Comparison of ENCODE assay signal across 8 cellular contexts in the genomic region with DNA sequence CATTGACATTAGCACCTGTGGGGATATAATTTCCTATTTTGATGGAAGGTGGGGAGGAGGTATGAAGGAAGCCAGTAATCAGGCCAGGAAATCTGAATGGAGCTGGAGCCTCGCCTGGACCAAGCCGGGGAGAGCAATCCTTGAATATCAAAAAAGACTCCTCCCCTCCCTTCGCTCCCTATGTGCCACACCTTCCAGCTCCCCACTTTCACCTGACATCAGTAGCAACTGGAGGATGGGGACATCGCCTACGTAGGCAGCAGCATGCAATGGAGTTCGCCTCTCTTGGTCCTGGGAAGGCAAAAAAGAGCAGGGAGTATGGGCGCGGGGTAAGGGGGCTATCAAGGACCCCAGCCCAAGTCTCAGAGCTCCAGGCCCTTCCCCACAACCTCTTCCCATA. TPM values are rescaled to one million over a fixed set of nuclear protein-coding genes. Genes with fewer than 3 reads are reported as not detected.
DNase-seq lines count a peak whose midpoint lies in the region; FAIRE-seq and TF ChIP-seq lines count a peak whose summit lies in the region.

No MANE protein-coding gene starts in this region.

- BruUV-seq in Caco-2 (replicated peaks; lab: Mats Ljungman, UMichigan), result no TSS peak

- H3K9me3 ChIP-seq in Caco-2 (no peaks in the 10 kb centered on the region), Peyer's patch (no peaks in the 10 kb centered on the region), esophagus muscularis mucosa (no peaks in the 10 kb centered on the region)

- CTCF ChIA-PET in Caco-2 (lab: Charles Lee), result interaction anchor here (2.9 kb wide), 1 partner anchor 36 kb away, joined by 20 read pairs; the partner anchor contains the start of gene RNF41

- intact Hi-C loops in Caco-2 (cut with micrococcal nuclease; ENCODE audit: unreplicated experiment) (loop anchor here (2.0 to 5.0 kb wide), 2 partner anchors 26 to 35 kb away; partner anchors contain the start of genes NABP2, RNF41 and SLC39A5), esophagus muscularis mucosa (cut with DNase I) (loop anchor here (5.0 kb wide), 1 partner anchor 60 kb away; no protein-coding TSS in a partner anchor)

- DNase-seq in Caco-2 (no peak), Peyer's patch (no peak), esophagus muscularis mucosa (ENCODE audit: extremely low spot score) (no peak), progenitor cell of endocrine pancreas (ENCODE audit: low spot score, unreplicated experiment) (no peak), H54 (ENCODE audit: insufficient read length, low spot score) (no peak), mucosa of gallbladder (ENCODE audit: low spot score) (no peak), superior temporal gyrus (ENCODE audit: extremely low spot score) (no peak), NCI-H1694 (lab: John Stamatoyannopoulos, UW) (no peak)

- H3K4me3 ChIP-seq in Caco-2 (ENCODE audit: low read depth, low read length) (peak overlapping the region; percentile 72; the same call in 1 of the 2 replicates), Peyer's patch (peak overlapping the region; percentile 72 to 98 (median 86)), esophagus muscularis mucosa (peak overlapping the region; percentile 81 to 93 (median 93))

- H3K27me3 ChIP-seq in Caco-2 (replicated peaks; ENCODE audit: control insufficient read depth, insufficient read depth, low read length), result no peaks in the 10 kb centered on the region
- H3K27me3 ChIP-seq in Peyer's patch, result no peaks in the 10 kb centered on the region
- H3K27me3 ChIP-seq in esophagus muscularis mucosa, result no peaks in the 10 kb centered on the region

- H3K36me3 ChIP-seq in Caco-2 (ENCODE audit: control insufficient read depth, insufficient read depth, low read length), result peaks cover 5% of the 10 kb centered on the region
- H3K36me3 ChIP-seq in Peyer's patch, result peaks cover 0 to 38% (median 0%) of the 10 kb centered on the region in 3 donors
- H3K36me3 ChIP-seq in esophagus muscularis mucosa, result peaks cover 28 to 44% (median 41%) of the 10 kb centered on the region in 4 donors

- no peak for TF ChIP-seq EP300 in esophagus muscularis mucosa (IDR thresholded peaks at IDR 0.05)

- H3K4me1 Mint-ChIP-seq in Caco-2 (ENCODE audit: low read depth, unreplicated experiment) (peaks cover 27% of the 10 kb centered on the region), progenitor cell of endocrine pancreas (ENCODE audit: low read depth) (peaks cover 14% of the 10 kb centered on the region)

- H3K4me3 Mint-ChIP-seq in Caco-2 (ENCODE audit: unreplicated experiment), result peak overlapping the region; percentile 74
- H3K4me3 Mint-ChIP-seq in progenitor cell of endocrine pancreas (ENCODE audit: low read depth), result peak overlapping the region; percentile 93

- H3K4me1 ChIP-seq in Caco-2 (peaks cover 32% of the 10 kb centered on the region), Peyer's patch (peaks cover 0 to 22% (median 3%) of the 10 kb centered on the region in 4 donors), esophagus muscularis mucosa (peaks cover 21 to 33% (median 30%) of the 10 kb centered on the region in 4 donors)

- FAIRE-seq in H54 (lab: Jason Lieb, UNC), result no peak

- no peak for TF ChIP-seq POLR2A in Peyer's patch (IDR thresholded peaks at IDR 0.05)
- no peak for TF ChIP-seq POLR2A in esophagus muscularis mucosa (IDR thresholded peaks at IDR 0.05; ENCODE audit: low read depth)
- TF ChIP-seq POLR2A in H54 (IDR thresholded peaks at IDR 0.05; ENCODE audit: low read depth, low read length), result no peak

- 54% methylated on average over 6 of the region's 8 CpGs for WGBS in esophagus muscularis mucosa

- H3K27ac Mint-ChIP-seq in Caco-2 (ENCODE audit: unreplicated experiment), result no peak overlapping the region
- H3K27ac Mint-ChIP-seq in progenitor cell of endocrine pancreas, result peak overlapping the region; percentile 94

- peak overlapping the region in 1 of 4 donors; percentile 92 for H3K27ac ChIP-seq in Peyer's patch
- H3K27ac ChIP-seq in esophagus muscularis mucosa (replicated peaks in 1 of 4), result peak overlapping the region; percentile 91 to 94 (median 93)

- POLR2A ChIA-PET in Caco-2 (lab: Charles Lee), result interaction anchor here (0.6 to 1.6 kb wide), 2 partner anchors 17 to 129 kb away, joined by 3 to 6 read pairs; no protein-coding TSS in a partner anchor

- H3K9me3 Mint-ChIP-seq in Caco-2 (ENCODE audit: unreplicated experiment) (peaks cover 6% of the 10 kb centered on the region), progenitor cell of endocrine pancreas (ENCODE audit: low read depth) (no peaks in the 10 kb centered on the region)

- H3K36me3 Mint-ChIP-seq in Caco-2 (ENCODE audit: insufficient read depth, unreplicated experiment) (peaks cover 47% of the 10 kb centered on the region), progenitor cell of endocrine pancreas (ENCODE audit: insufficient read depth) (peaks cover 18% of the 10 kb centered on the region)

- H3K27me3 Mint-ChIP-seq in Caco-2 (ENCODE audit: insufficient read depth, unreplicated experiment) (no peaks in the 10 kb centered on the region), progenitor cell of endocrine pancreas (peaks cover 5% of the 10 kb centered on the region)

- TF ChIP-seq CTCF in Caco-2 (IDR thresholded peaks at IDR 0.05; ENCODE audit: insufficient read depth in 1 of 2, low read depth in 1 of 2, low read length in 1 of 2, severe bottlenecking in 1 of 2, unreplicated experiment in 1 of 2) (no peak), Peyer's patch (IDR thresholded peaks at IDR 0.05) (no peak), esophagus muscularis mucosa (IDR thresholded peaks at IDR 0.05) (no peak), progenitor cell of endocrine pancreas (IDR thresholded peaks at IDR 0.05; ENCODE audit: unreplicated experiment) (no peak)

RNA-seq across cellular contexts. Expression of gene ANKRD52, which starts 1.1 kb away (rescaled TPM):
- 34.6 and 46.3 TPM in 2 replicates for total RNA-seq in Caco-2 (2022)
- total RNA-seq in Peyer's patch, result 10 to 100 TPM; 30.5 to 48.7 (median 36.6) TPM
- 10 to 100 TPM; 13.8 to 31.5 (median 19.6) TPM for total RNA-seq in esophagus muscularis mucosa
- total RNA-seq in progenitor cell of endocrine pancreas, result 60.3 and 64.3 TPM in 2 replicates
- 64.6 TPM for total RNA-seq in mucosa of gallbladder

RNA-seq across cellular contexts. Expression of gene COQ10A, which starts 9.7 kb away (rescaled TPM):
- total RNA-seq in Caco-2 (2022) (16.7 and 18.4 TPM in 2 replicates), Peyer's patch (10 to 100 TPM in 2 of 4 donors, 1 to 10 TPM in 2; 9.1 to 14.8 (median 11.8) TPM), esophagus muscularis mucosa (10 to 100 TPM; 12.4 to 22.8 (median 15.7) TPM), progenitor cell of endocrine pancreas (23.6 and 24.6 TPM in 2 replicates), mucosa of gallbladder (10.7 TPM)

RNA-seq across cellular contexts. Expression of gene SLC39A5, which starts 27.2 kb away (rescaled TPM):
- total RNA-seq in Caco-2 (2022), result 83.1 and 110 TPM in 2 replicates
- total RNA-seq in Peyer's patch, result 100 to 1,000 TPM in 3 of 4 donors, 10 to 100 TPM in 1; 96.6 to 950 (median 626) TPM
- not detected for total RNA-seq in esophagus muscularis mucosa
- total RNA-seq in progenitor cell of endocrine pancreas, result 62.9 and 65.2 TPM in 2 replicates
- total RNA-seq in mucosa of gallbladder, result 49.9 TPM

RNA-seq across cellular contexts. Expression of gene NABP2, which starts 32.9 kb away (rescaled TPM):
- total RNA-seq in Caco-2 (2022) (32.1 and 37.7 TPM in 2 replicates), Peyer's patch (10 to 100 TPM; 15.3 to 25.3 (median 23.5) TPM), esophagus muscularis mucosa (10 to 100 TPM; 27.0 to 36.4 (median 30.9) TPM), progenitor cell of endocrine pancreas (37.9 and 40.5 TPM in 2 replicates), mucosa of gallbladder (39.2 TPM)

RNA-seq across cellular contexts. Expression of gene RNF41, which starts 35.3 kb away (rescaled TPM):
- total RNA-seq in Caco-2 (2022), result 48.0 and 53.4 TPM in 2 replicates
- total RNA-seq in Peyer's patch, result 10 to 100 TPM; 23.8 to 52.0 (median 37.6) TPM
- total RNA-seq in esophagus muscularis mucosa, result 100 to 1,000 TPM in 3 of 4 donors, 10 to 100 TPM in 1; 64.4 to 165 (median 109) TPM
- 50.0 and 50.8 TPM in 2 replicates for total RNA-seq in progenitor cell of endocrine pancreas
- 57.2 TPM for total RNA-seq in mucosa of gallbladder

Comparison
In these comparisons a context has a peak if more than half of its experiments do, and no peak if none do; other contexts are left out.
1. RNA of gene SLC39A5, which starts 27.2 kb away (total RNA-seq): 96.6 to 950 TPM in Peyer's patch, 83.1 to 110 TPM in Caco-2, 62.9 to 65.2 TPM in progenitor cell of endocrine pancreas and 49.9 TPM in mucosa of gallbladder (single experiment); not detected in esophagus muscularis mucosa; every median in the first group is over 10 times any median in the second.
2. Peak in every context shown above with its lines, with median percentiles within 50 percentile points of each other: H3K4me3 ChIP-seq.